1 cellular context compared by ENCODE assay signal in genomic region chr2:128286905-128287779, GRCh38.
TF ChIP-seq lines count a peak whose summit lies in the region.

No MANE protein-coding gene starts in this region.

TF ChIP-seq in SK-N-SH treated with all-trans-retinoic acid at 6 μM for 48 hours, 23 proteins besides CTCF, POLR2A, EP300 and RAD21 (continued from another document):
- no peak for TF ChIP-seq TSHZ2 (CRISPR knock-in tag; IDR thresholded peaks at IDR 0.05)
